ENCODE assay signal across 1 cellular context in the genomic region with DNA sequence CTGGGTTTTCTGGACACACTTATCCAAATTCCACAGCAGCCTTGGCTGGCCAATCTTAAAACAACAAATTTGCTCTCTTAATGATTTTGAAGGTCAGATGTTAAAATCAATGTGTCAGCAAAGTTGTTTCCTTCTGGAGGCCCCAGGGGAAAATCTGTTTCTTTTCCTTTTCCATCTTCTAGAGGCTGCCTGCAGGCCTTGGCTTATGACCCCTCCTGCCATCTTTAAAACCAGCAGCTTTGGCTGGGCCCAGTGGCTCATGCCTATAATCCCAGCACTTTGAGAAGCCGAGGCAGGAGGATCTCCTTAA.
TF ChIP-seq lines count a peak whose summit lies in the region.

No MANE protein-coding gene starts in this region.

TF ChIP-seq in SK-N-SH, 30 proteins besides CTCF, POLR2A, EP300 and RAD21 (continued from another document):
- TF ChIP-seq, protein P1, sequence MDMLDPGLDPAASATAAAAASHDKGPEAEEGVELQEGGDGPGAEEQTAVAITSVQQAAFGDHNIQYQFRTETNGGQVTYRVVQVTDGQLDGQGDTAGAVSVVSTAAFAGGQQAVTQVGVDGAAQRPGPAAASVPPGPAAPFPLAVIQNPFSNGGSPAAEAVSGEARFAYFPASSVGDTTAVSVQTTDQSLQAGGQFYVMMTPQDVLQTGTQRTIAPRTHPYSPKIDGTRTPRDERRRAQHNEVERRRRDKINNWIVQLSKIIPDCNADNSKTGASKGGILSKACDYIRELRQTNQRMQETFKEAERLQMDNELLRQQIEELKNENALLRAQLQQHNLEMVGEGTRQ (IDR thresholded peaks at IDR 0.05; ENCODE audit: borderline replicate concordance, low read depth, low read length) = no peak
- TF ChIP-seq, protein P2, sequence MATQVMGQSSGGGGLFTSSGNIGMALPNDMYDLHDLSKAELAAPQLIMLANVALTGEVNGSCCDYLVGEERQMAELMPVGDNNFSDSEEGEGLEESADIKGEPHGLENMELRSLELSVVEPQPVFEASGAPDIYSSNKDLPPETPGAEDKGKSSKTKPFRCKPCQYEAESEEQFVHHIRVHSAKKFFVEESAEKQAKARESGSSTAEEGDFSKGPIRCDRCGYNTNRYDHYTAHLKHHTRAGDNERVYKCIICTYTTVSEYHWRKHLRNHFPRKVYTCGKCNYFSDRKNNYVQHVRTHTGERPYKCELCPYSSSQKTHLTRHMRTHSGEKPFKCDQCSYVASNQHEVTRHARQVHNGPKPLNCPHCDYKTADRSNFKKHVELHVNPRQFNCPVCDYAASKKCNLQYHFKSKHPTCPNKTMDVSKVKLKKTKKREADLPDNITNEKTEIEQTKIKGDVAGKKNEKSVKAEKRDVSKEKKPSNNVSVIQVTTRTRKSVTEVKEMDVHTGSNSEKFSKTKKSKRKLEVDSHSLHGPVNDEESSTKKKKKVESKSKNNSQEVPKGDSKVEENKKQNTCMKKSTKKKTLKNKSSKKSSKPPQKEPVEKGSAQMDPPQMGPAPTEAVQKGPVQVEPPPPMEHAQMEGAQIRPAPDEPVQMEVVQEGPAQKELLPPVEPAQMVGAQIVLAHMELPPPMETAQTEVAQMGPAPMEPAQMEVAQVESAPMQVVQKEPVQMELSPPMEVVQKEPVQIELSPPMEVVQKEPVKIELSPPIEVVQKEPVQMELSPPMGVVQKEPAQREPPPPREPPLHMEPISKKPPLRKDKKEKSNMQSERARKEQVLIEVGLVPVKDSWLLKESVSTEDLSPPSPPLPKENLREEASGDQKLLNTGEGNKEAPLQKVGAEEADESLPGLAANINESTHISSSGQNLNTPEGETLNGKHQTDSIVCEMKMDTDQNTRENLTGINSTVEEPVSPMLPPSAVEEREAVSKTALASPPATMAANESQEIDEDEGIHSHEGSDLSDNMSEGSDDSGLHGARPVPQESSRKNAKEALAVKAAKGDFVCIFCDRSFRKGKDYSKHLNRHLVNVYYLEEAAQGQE (IDR thresholded peaks at IDR 0.05; ENCODE audit: low read depth, low read length) = no peak
- TF ChIP-seq, protein P3, sequence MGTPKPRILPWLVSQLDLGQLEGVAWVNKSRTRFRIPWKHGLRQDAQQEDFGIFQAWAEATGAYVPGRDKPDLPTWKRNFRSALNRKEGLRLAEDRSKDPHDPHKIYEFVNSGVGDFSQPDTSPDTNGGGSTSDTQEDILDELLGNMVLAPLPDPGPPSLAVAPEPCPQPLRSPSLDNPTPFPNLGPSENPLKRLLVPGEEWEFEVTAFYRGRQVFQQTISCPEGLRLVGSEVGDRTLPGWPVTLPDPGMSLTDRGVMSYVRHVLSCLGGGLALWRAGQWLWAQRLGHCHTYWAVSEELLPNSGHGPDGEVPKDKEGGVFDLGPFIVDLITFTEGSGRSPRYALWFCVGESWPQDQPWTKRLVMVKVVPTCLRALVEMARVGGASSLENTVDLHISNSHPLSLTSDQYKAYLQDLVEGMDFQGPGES (IDR thresholded peaks at IDR 0.05; ENCODE audit: low read depth, low read length) = no peak
